In genomic region chr19:32745594-32746251, GRCh38 we compare ENCODE assay signal across 2 cellular contexts.
TF ChIP-seq lines count a peak whose summit lies in the region.

No MANE protein-coding gene starts in this region.

TF ChIP-seq in GM12878, 131 proteins besides CTCF, POLR2A, EP300 and RAD21:
- peak; percentile 38; the same call in 1 of the 2 replicates for TF ChIP-seq CBFB (IDR thresholded peaks at IDR 0.05; ENCODE audit: low read depth)
- peak; percentile 25; the same call in 1 of the 2 replicates for TF ChIP-seq PKNOX1 (IDR thresholded peaks at IDR 0.05)
- TF ChIP-seq SKIL (IDR thresholded peaks at IDR 0.05; ENCODE audit: low read depth, poor library complexity, severe bottlenecking), result peak; percentile 52
- peak; percentile 46; the same call in 1 of the 2 replicates for TF ChIP-seq NBN (IDR thresholded peaks at IDR 0.05)
- 0 out of 2 replicates have a peak, but pooled peaks have one; percentile 49 for TF ChIP-seq MLLT1 (IDR thresholded peaks at IDR 0.05)
- TF ChIP-seq ATF7 (IDR thresholded peaks at IDR 0.05; ENCODE audit: low read depth), result peak; percentile 75
- peak; percentile 82 for TF ChIP-seq RUNX3 (IDR thresholded peaks at IDR 0.05; ENCODE audit: low read length)

TF ChIP-seq in neural cell, 6 proteins besides CTCF, POLR2A, EP300 and RAD21:
- TF ChIP-seq REST (IDR thresholded peaks at IDR 0.05; ENCODE audit: borderline replicate concordance) (peak; percentile 56), POLR2AphosphoS5 (IDR thresholded peaks at IDR 0.05) (peak; percentile 27)
TF ChIP-seq in neural cell: peak in this region for 2; not testable (repeated sequence) for 4.
